17 cellular contexts compared by ENCODE assay signal in genomic region chr1:112688781-112689193, GRCh38. TPM values are rescaled to one million over a fixed set of nuclear protein-coding genes. Genes with fewer than 3 reads are reported as not detected.
A peak's percentile ranks its signal among the peaks of the same experiment; 100 is the strongest.
DNase-seq lines count a peak whose midpoint lies in the region; ATAC-seq and TF ChIP-seq lines count a peak whose summit lies in the region.
"Had no signal": no experiment of that assay in that cellular context is flagged by ENCODE, and none has a peak within 500 bp of the region (broad histone marks: within the 10 kb centered on the region; RNA-seq: fewer than 3 reads in every experiment).

No MANE protein-coding gene starts in this region.

- peaks cover 0 to 25% (median 5%) of the 10 kb centered on the region in 9 donors for H3K4me1 ChIP-seq in heart right ventricle

- H3K4me3 ChIP-seq in heart right ventricle = no peak overlapping the region

- TF ChIP-seq CTCF in heart right ventricle (IDR thresholded peaks at IDR 0.05) = no peak
- no peak for TF ChIP-seq CTCF in omental fat pad (IDR thresholded peaks at IDR 0.05)

- peak overlapping the region in 7 of 10 donors; percentile 15 to 76 (median 49) for H3K27ac ChIP-seq in heart right ventricle

- intact Hi-C loops in Right ventricle myocardium inferior (cut with DNase I) (no loop called here), cardiac septum (cut with DNase I) (no loop called here), heart right ventricle (cut with DNase I) (no loop called here)

- peaks cover 0 to 77% (median 23%) of the 10 kb centered on the region in 9 donors for H3K36me3 ChIP-seq in heart right ventricle

- DNase-seq in Right ventricle myocardium inferior (ENCODE audit: missing footprints) (peak; percentile 75), cardiac septum (ENCODE audit: low spot score) (no peak), heart right ventricle (peak in 1 of 2 donors; percentile 59), omental fat pad (ENCODE audit: low spot score) (no peak), SK-N-DZ (ENCODE audit: low spot score) (no peak)
- no peak for DNase-seq in activated CD4-positive, alpha-beta T cell treated with anti-CD3 and anti-CD28 coated beads for 48 hours
- DNase-seq: activated T-cell treated with anti-CD3 and anti-CD28 coated beads, Interleukin-2, amount 50 U/mL, for 24 hours; DND-41; effector CD4-positive, alpha-beta T cell; midbrain; NCI-H1436; NCI-H2227 treated with DMSO at 0.1 percent for 48 hours; nucleus accumbens; stimulated activated naive CD4-positive, alpha-beta T cell had no signal

- peak; percentile 61 for ATAC-seq in Right ventricle myocardium inferior
- ATAC-seq in heart right ventricle = peak; percentile 55 to 78 (median 64)
- peak; percentile 50 for ATAC-seq in omental fat pad (ENCODE audit: low FRiP score)
- ATAC-seq in GM19023 (IDR thresholded peaks at IDR 0.05; ENCODE audit: unreplicated experiment) = no peak
- ATAC-seq in GM18511 (IDR thresholded peaks at IDR 0.05; ENCODE audit: unreplicated experiment) = no peak
- ATAC-seq: CD8-positive, alpha-beta T cell had no signal

- 65 to 66% methylated on average over 13 of the region's 13 CpGs for WGBS in heart right ventricle, 2 donors

- H3K27me3 ChIP-seq in heart right ventricle = no peaks in the 10 kb centered on the region

- H3K9me3 ChIP-seq in heart right ventricle = no peaks in the 10 kb centered on the region

RNA-seq across cellular contexts. Expression of gene MOV10, which starts 14.3 kb away (rescaled TPM):
- total RNA-seq in Right ventricle myocardium inferior (16.1 TPM), cardiac septum (18.3 TPM), heart right ventricle (10 to 100 TPM in 8 of 10 donors, 1 to 10 TPM in 2; 6.3 to 25.8 (median 13.9) TPM), omental fat pad (10 to 100 TPM; 21.7 to 47.1 (median 36.1) TPM)
- polyA plus RNA-seq in heart right ventricle = 10 to 100 TPM; 17.8 to 69.4 TPM
- 12.0 and 22.1 TPM in 2 replicates for polyA plus RNA-seq in SK-N-DZ (2014; cell fraction: cytosol; rRNA removed)
- polyA plus RNA-seq in SK-N-DZ (2014; cell fraction: nucleus; rRNA removed) = 88.5 and 96.3 TPM in 2 replicates

RNA-seq across cellular contexts. Expression of gene RHOC, which starts 18.1 kb away (rescaled TPM):
- total RNA-seq in Right ventricle myocardium inferior = 118 TPM
- total RNA-seq in cardiac septum = 270 TPM
- 100 to 1,000 TPM; 115 to 225 (median 158) TPM for total RNA-seq in heart right ventricle
- polyA plus RNA-seq in heart right ventricle = 100 to 1,000 TPM; 156 to 408 TPM
- total RNA-seq in omental fat pad = 100 to 1,000 TPM; 219 to 307 (median 299) TPM
- 69.8 and 78.2 TPM in 2 replicates for polyA plus RNA-seq in SK-N-DZ (2014; cell fraction: cytosol; rRNA removed)
- polyA plus RNA-seq in SK-N-DZ (2014; cell fraction: nucleus; rRNA removed) = 39.0 and 48.4 TPM in 2 replicates

RNA-seq across cellular contexts. Expression of gene PPM1J, which starts 26.3 kb away (rescaled TPM):
- total RNA-seq in Right ventricle myocardium inferior (5.3 TPM), cardiac septum (10.7 TPM), heart right ventricle (10 to 100 TPM in 1 of 10 donors, 1 to 10 TPM in 9; 5.8 to 11.0 (median 8.5) TPM), omental fat pad (1 to 10 TPM in 3 of 4 donors, under 1 TPM in 1; 0.63 to 1.7 (median 1.5) TPM)
- polyA plus RNA-seq in heart right ventricle = 1 to 10 TPM; 2.4 to 8.4 TPM
- 16.2 and 19.5 TPM in 2 replicates for polyA plus RNA-seq in SK-N-DZ (2014; cell fraction: cytosol; rRNA removed)
- 62.8 and 90.2 TPM in 2 replicates for polyA plus RNA-seq in SK-N-DZ (2014; cell fraction: nucleus; rRNA removed)

Comparison
In these comparisons a context has a peak if more than half of its experiments do, and no peak if none do; other contexts are left out.
1. ATAC-seq: peak in Right ventricle myocardium inferior (single experiment), heart right ventricle (8 of 8) and omental fat pad (single experiment); none in GM19023 (single experiment) and GM18511 (single experiment).